In genomic region chr15:50059883-50060282, GRCh38 we compare ENCODE assay signal across 17 cellular contexts. TPM values are rescaled to one million over a fixed set of nuclear protein-coding genes. Genes with fewer than 3 reads are reported as not detected.
DNase-seq lines count a peak whose midpoint lies in the region; ATAC-seq lines count a peak whose summit lies in the region.
"Had no signal": no experiment of that assay in that cellular context is flagged by ENCODE, and none has a peak within 500 bp of the region (broad histone marks: within the 10 kb centered on the region; RNA-seq: fewer than 3 reads in every experiment).

No MANE protein-coding gene starts in this region.

- H3K4me1 Mint-ChIP-seq in activated T-helper 17 cell treated with anti-CD3 and anti-CD28 coated beads, Interleukin-2, amount 50 U/mL, for 72 hours = no peaks in the 10 kb centered on the region
- H3K4me1 Mint-ChIP-seq in effector memory CD8-positive, alpha-beta T cell (ENCODE audit: low read depth in 2 of 2) = no peaks in the 10 kb centered on the region
- H3K4me1 Mint-ChIP-seq: activated naive CD4-positive, alpha-beta T cell treated with anti-CD3 and anti-CD28 coated beads, Interleukin-2, amount 10 ng/mL, durations not matched to agents 7 days and 5 days had no signal

- no peaks in the 10 kb centered on the region for H3K36me3 Mint-ChIP-seq in activated T-helper 17 cell treated with anti-CD3 and anti-CD28 coated beads, Interleukin-2, amount 50 U/mL, for 72 hours (ENCODE audit: low read depth)
- peaks cover 2% of the 10 kb centered on the region for H3K36me3 Mint-ChIP-seq in effector memory CD8-positive, alpha-beta T cell (ENCODE audit: insufficient read depth)
- H3K36me3 Mint-ChIP-seq: activated naive CD4-positive, alpha-beta T cell treated with anti-CD3 and anti-CD28 coated beads, Interleukin-2, amount 10 ng/mL, durations not matched to agents 7 days and 5 days had no signal

- intact Hi-C loops in Right ventricle myocardium superior (cut with DNase I) (loop anchor here (10.0 kb wide), 1 partner anchor 185 kb away; no protein-coding TSS in a partner anchor), cardiac septum (cut with DNase I) (loop anchor here (10.0 kb wide), 1 partner anchor 155 kb away; no protein-coding TSS in a partner anchor)

- DNase-seq in Right ventricle myocardium superior = peak; percentile 51
- no peak for DNase-seq in cardiac septum (ENCODE audit: low spot score)
- DNase-seq in iPS-NIHi7 (ENCODE audit: extremely low spot score) = peak; percentile 16
- DNase-seq in AG08395 (ENCODE audit: low spot score) = no peak
- DNase-seq in effector memory CD8-positive, alpha-beta T cell = no peak
- DNase-seq: activated naive CD4-positive, alpha-beta T cell treated with anti-CD3 and anti-CD28 coated beads, Interleukin-2, amount 10 ng/mL, durations not matched to agents 7 days and 5 days; body of pancreas; Caco-2; cortex of kidney; gastrocnemius medialis; NCI-H1436 treated with DMSO at 0.1 percent for 48 hours; NCI-H82; stimulated activated CD4-positive, alpha-beta T cell treated with anti-CD3 and anti-CD28 coated beads, Interleukin-2, amount 100 ng/mL, for 48 hours; uterus had no signal

- no peak for ATAC-seq in Right ventricle myocardium superior (ENCODE audit: poor library complexity)
- peak; percentile 44 for ATAC-seq in activated T-helper 17 cell treated with anti-CD3 and anti-CD28 coated beads, Interleukin-2, amount 50 U/mL, for 72 hours (replicated peaks)
- no peak for ATAC-seq in HG02840 (IDR thresholded peaks at IDR 0.05; ENCODE audit: low FRiP score, unreplicated experiment)
- ATAC-seq in GM21723 (IDR thresholded peaks at IDR 0.05; ENCODE audit: unreplicated experiment) = no peak
- ATAC-seq in effector memory CD8-positive, alpha-beta T cell (replicated peaks) = no peak
- ATAC-seq: body of pancreas, gastrocnemius medialis had no signal

- no peak overlapping the region for H3K27ac Mint-ChIP-seq in activated T-helper 17 cell treated with anti-CD3 and anti-CD28 coated beads, Interleukin-2, amount 50 U/mL, for 72 hours
- no peak overlapping the region for H3K27ac Mint-ChIP-seq in effector memory CD8-positive, alpha-beta T cell
- H3K27ac Mint-ChIP-seq: activated naive CD4-positive, alpha-beta T cell treated with anti-CD3 and anti-CD28 coated beads, Interleukin-2, amount 10 ng/mL, durations not matched to agents 7 days and 5 days had no signal

- H3K9me3 Mint-ChIP-seq in activated T-helper 17 cell treated with anti-CD3 and anti-CD28 coated beads, Interleukin-2, amount 50 U/mL, for 72 hours = no peaks in the 10 kb centered on the region
- no peaks in the 10 kb centered on the region for H3K9me3 Mint-ChIP-seq in effector memory CD8-positive, alpha-beta T cell
- H3K9me3 Mint-ChIP-seq: activated naive CD4-positive, alpha-beta T cell treated with anti-CD3 and anti-CD28 coated beads, Interleukin-2, amount 10 ng/mL, durations not matched to agents 7 days and 5 days had no signal

- H3K4me3 Mint-ChIP-seq in activated T-helper 17 cell treated with anti-CD3 and anti-CD28 coated beads, Interleukin-2, amount 50 U/mL, for 72 hours = no peak overlapping the region
- no peak overlapping the region for H3K4me3 Mint-ChIP-seq in effector memory CD8-positive, alpha-beta T cell
- H3K4me3 Mint-ChIP-seq: activated naive CD4-positive, alpha-beta T cell treated with anti-CD3 and anti-CD28 coated beads, Interleukin-2, amount 10 ng/mL, durations not matched to agents 7 days and 5 days had no signal

- H3K27me3 Mint-ChIP-seq in activated T-helper 17 cell treated with anti-CD3 and anti-CD28 coated beads, Interleukin-2, amount 50 U/mL, for 72 hours = peaks cover 18% of the 10 kb centered on the region
- H3K27me3 Mint-ChIP-seq in effector memory CD8-positive, alpha-beta T cell = no peaks in the 10 kb centered on the region
- H3K27me3 Mint-ChIP-seq: activated naive CD4-positive, alpha-beta T cell treated with anti-CD3 and anti-CD28 coated beads, Interleukin-2, amount 10 ng/mL, durations not matched to agents 7 days and 5 days had no signal

RNA-seq across cellular contexts. Expression of gene ATP8B4, which starts 59.1 kb away (rescaled TPM):
- total RNA-seq in Right ventricle myocardium superior = 3.6 TPM
- 3.1 TPM for total RNA-seq in cardiac septum
- 10 to 100 TPM; 20.0 to 26.1 TPM for total RNA-seq in activated T-helper 17 cell treated with anti-CD3 and anti-CD28 coated beads, Interleukin-2, amount 50 U/mL, for 72 hours

Comparison
In these comparisons a context has a peak if more than half of its experiments do, and no peak if none do; other contexts are left out.
1. DNase-seq: peak in Right ventricle myocardium superior (single experiment) and iPS-NIHi7 (single experiment); none in cardiac septum (single experiment), AG08395 (single experiment) and effector memory CD8-positive, alpha-beta T cell (0 of 3).